ENCODE assay signal across 2 cellular contexts in genomic region chr1:191590578-191590977, GRCh38.
TF ChIP-seq lines count a peak whose summit lies in the region.

No MANE protein-coding gene starts in this region.

TF ChIP-seq in GM23338, 12 proteins besides CTCF, POLR2A, EP300 and RAD21:
- no peak for TF ChIP-seq REST (IDR thresholded peaks at IDR 0.05; ENCODE audit: unreplicated experiment)
- TF ChIP-seq POLR2AphosphoS5 (IDR thresholded peaks at IDR 0.05; ENCODE audit: low read depth): no peak
- TF ChIP-seq, protein P1, sequence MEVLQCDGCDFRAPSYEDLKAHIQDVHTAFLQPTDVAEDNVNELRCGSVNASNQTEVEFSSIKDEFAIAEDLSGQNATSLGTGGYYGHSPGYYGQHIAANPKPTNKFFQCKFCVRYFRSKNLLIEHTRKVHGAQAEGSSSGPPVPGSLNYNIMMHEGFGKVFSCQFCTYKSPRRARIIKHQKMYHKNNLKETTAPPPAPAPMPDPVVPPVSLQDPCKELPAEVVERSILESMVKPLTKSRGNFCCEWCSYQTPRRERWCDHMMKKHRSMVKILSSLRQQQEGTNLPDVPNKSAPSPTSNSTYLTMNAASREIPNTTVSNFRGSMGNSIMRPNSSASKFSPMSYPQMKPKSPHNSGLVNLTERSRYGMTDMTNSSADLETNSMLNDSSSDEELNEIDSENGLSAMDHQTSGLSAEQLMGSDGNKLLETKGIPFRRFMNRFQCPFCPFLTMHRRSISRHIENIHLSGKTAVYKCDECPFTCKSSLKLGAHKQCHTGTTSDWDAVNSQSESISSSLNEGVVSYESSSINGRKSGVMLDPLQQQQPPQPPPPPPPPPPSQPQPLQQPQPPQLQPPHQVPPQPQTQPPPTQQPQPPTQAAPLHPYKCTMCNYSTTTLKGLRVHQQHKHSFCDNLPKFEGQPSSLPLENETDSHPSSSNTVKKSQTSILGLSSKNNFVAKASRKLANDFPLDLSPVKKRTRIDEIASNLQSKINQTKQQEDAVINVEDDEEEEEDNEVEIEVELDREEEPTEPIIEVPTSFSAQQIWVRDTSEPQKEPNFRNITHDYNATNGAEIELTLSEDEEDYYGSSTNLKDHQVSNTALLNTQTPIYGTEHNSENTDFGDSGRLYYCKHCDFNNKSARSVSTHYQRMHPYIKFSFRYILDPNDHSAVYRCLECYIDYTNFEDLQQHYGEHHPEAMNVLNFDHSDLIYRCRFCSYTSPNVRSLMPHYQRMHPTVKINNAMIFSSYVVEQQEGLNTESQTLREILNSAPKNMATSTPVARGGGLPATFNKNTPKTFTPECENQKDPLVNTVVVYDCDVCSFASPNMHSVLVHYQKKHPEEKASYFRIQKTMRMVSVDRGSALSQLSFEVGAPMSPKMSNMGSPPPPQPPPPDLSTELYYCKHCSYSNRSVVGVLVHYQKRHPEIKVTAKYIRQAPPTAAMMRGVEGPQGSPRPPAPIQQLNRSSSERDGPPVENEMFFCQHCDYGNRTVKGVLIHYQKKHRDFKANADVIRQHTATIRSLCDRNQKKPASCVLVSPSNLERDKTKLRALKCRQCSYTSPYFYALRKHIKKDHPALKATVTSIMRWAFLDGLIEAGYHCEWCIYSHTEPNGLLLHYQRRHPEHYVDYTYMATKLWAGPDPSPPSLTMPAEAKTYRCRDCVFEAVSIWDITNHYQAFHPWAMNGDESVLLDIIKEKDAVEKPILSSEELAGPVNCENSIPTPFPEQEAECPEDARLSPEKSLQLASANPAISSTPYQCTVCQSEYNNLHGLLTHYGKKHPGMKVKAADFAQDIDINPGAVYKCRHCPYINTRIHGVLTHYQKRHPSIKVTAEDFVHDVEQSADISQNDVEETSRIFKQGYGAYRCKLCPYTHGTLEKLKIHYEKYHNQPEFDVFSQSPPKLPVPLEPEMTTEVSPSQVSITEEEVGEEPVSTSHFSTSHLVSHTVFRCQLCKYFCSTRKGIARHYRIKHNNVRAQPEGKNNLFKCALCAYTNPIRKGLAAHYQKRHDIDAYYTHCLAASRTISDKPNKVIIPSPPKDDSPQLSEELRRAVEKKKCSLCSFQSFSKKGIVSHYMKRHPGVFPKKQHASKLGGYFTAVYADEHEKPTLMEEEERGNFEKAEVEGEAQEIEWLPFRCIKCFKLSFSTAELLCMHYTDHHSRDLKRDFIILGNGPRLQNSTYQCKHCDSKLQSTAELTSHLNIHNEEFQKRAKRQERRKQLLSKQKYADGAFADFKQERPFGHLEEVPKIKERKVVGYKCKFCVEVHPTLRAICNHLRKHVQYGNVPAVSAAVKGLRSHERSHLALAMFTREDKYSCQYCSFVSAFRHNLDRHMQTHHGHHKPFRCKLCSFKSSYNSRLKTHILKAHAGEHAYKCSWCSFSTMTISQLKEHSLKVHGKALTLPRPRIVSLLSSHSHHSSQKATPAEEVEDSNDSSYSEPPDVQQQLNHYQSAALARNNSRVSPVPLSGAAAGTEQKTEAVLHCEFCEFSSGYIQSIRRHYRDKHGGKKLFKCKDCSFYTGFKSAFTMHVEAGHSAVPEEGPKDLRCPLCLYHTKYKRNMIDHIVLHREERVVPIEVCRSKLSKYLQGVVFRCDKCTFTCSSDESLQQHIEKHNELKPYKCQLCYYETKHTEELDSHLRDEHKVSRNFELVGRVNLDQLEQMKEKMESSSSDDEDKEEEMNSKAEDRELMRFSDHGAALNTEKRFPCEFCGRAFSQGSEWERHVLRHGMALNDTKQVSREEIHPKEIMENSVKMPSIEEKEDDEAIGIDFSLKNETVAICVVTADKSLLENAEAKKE (CRISPR knock-in tag; IDR thresholded peaks at IDR 0.05): no peak
- no peak for TF ChIP-seq EZH2 (IDR thresholded peaks at IDR 0.05; ENCODE audit: low read depth, unreplicated experiment)
- no peak for TF ChIP-seq EZH2phosphoT487 (IDR thresholded peaks at IDR 0.05; ENCODE audit: unreplicated experiment)
- no peak for TF ChIP-seq ZNF114 (CRISPR knock-in tag; IDR thresholded peaks at IDR 0.05)
- no peak for TF ChIP-seq STAT1 (IDR thresholded peaks at IDR 0.05; ENCODE audit: unreplicated experiment)
- TF ChIP-seq, protein P2, sequence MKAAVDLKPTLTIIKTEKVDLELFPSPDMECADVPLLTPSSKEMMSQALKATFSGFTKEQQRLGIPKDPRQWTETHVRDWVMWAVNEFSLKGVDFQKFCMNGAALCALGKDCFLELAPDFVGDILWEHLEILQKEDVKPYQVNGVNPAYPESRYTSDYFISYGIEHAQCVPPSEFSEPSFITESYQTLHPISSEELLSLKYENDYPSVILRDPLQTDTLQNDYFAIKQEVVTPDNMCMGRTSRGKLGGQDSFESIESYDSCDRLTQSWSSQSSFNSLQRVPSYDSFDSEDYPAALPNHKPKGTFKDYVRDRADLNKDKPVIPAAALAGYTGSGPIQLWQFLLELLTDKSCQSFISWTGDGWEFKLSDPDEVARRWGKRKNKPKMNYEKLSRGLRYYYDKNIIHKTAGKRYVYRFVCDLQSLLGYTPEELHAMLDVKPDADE (IDR thresholded peaks at IDR 0.05): no peak
- TF ChIP-seq CREB1 (CRISPR knock-in tag; IDR thresholded peaks at IDR 0.05; ENCODE audit: low read depth): no peak
TF ChIP-seq in GM23338: peak in this region for 0.

TF ChIP-seq in K562, 482 proteins besides CTCF, POLR2A, EP300 and RAD21 (continued from another document):
- no peak for TF ChIP-seq ZBTB5 (IDR thresholded peaks at IDR 0.05)
- TF ChIP-seq ZNF551 (CRISPR knock-in tag; IDR thresholded peaks at IDR 0.05): no peak
- no peak for TF ChIP-seq MAX (CRISPR knock-in tag; IDR thresholded peaks at IDR 0.05)
- no peak for TF ChIP-seq RAD51 (IDR thresholded peaks at IDR 0.05; ENCODE audit: borderline replicate concordance, low read depth)
- TF ChIP-seq, protein P3, sequence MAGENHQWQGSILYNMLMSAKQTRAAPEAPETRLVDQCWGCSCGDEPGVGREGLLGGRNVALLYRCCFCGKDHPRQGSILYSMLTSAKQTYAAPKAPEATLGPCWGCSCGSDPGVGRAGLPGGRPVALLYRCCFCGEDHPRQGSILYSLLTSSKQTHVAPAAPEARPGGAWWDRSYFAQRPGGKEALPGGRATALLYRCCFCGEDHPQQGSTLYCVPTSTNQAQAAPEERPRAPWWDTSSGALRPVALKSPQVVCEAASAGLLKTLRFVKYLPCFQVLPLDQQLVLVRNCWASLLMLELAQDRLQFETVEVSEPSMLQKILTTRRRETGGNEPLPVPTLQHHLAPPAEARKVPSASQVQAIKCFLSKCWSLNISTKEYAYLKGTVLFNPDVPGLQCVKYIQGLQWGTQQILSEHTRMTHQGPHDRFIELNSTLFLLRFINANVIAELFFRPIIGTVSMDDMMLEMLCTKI (IDR thresholded peaks at IDR 0.05; ENCODE audit: partially characterized antibody): no peak
- TF ChIP-seq TRIM25 (IDR thresholded peaks at IDR 0.05; ENCODE audit: borderline replicate concordance): no peak
- TF ChIP-seq NFE2 (IDR thresholded peaks at IDR 0.05; ENCODE audit: low read depth): no peak
- TF ChIP-seq ZNF780A (CRISPR knock-in tag; IDR thresholded peaks at IDR 0.05): no peak
- TF ChIP-seq TBL1XR1 (IDR thresholded peaks at IDR 0.05; ENCODE audit: low read length in 2 of 2): no peak
- TF ChIP-seq MYNN (IDR thresholded peaks at IDR 0.05): no peak
- TF ChIP-seq MYNN (CRISPR knock-in tag; IDR thresholded peaks at IDR 0.05): no peak
- no peak for TF ChIP-seq ZBTB7A (IDR thresholded peaks at IDR 0.05; ENCODE audit: borderline replicate concordance, control insufficient read depth, low read depth, low read length)
- TF ChIP-seq ELF2 (CRISPR knock-in tag; IDR thresholded peaks at IDR 0.05): no peak
- no peak for TF ChIP-seq PTBP1 (IDR thresholded peaks at IDR 0.05; ENCODE audit: low read depth, low read length)
- TF ChIP-seq KLF10 (CRISPR knock-in tag; IDR thresholded peaks at IDR 0.05): no peak
- TF ChIP-seq NR1H2 (CRISPR knock-in tag; IDR thresholded peaks at IDR 0.05): no peak
